9 cellular contexts compared by ENCODE assay signal in the genomic region with DNA sequence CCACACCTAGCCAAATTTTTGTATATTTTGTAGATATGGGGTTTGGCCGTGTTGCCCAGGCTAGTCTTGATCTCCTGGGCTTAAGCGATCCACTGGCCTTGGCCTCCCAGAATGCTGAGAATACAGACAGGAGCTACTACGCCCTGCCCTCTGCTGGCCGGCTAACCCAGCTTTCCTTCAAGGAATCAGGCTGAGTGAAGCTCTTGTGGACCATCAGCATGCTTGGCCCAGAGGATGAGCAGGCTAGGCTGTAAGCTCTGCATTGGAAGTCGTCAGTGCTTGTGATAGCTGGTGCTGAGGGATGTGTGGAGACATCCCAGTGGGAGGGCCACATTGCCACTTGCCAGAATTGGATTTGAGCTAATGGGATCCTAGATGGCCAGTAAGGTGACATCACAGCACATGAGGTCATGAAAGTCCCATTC.
DNase-seq lines count a peak whose midpoint lies in the region; ATAC-seq and TF ChIP-seq lines count a peak whose summit lies in the region.
"Had no signal": no experiment of that assay in that cellular context is flagged by ENCODE, and none has a peak within 500 bp of the region (broad histone marks: within the 10 kb centered on the region; RNA-seq: fewer than 3 reads in every experiment).

No MANE protein-coding gene starts in this region.

- peak; percentile 7 for ATAC-seq in left ventricle myocardium superior

- 53 to 74% methylated on average over 5 of the region's 5 CpGs for WGBS in testis, 2 donors

- peaks cover 92% of the 10 kb centered on the region for H3K36me3 Mint-ChIP-seq in activated CD4-positive, alpha-beta T cell treated with anti-CD3 and anti-CD28 coated beads, Interleukin-2, amount 10 ng/mL, durations not matched to agents 7 days and 5 days (ENCODE audit: low read depth)
- peaks cover 77% of the 10 kb centered on the region for H3K36me3 Mint-ChIP-seq in activated CD4-positive, alpha-beta T cell treated with anti-CD3 and anti-CD28 coated beads, Interleukin-2, amount 10 ng/mL, durations not matched to agents 24 days and 14 days (ENCODE audit: low read depth)

- peak overlapping the region; percentile 16 for H3K4me3 Mint-ChIP-seq in activated CD4-positive, alpha-beta T cell treated with anti-CD3 and anti-CD28 coated beads, Interleukin-2, amount 10 ng/mL, durations not matched to agents 7 days and 5 days
- H3K4me3 Mint-ChIP-seq in activated CD4-positive, alpha-beta T cell treated with anti-CD3 and anti-CD28 coated beads, Interleukin-2, amount 10 ng/mL, durations not matched to agents 24 days and 14 days, result no peak overlapping the region
- H3K4me3 Mint-ChIP-seq: B cell had no signal

- H3K27me3 ChIP-seq in WERI-Rb-1 (ENCODE audit: insufficient read depth, low read depth, severe bottlenecking) (no peaks in the 10 kb centered on the region), testis (no peaks in the 10 kb centered on the region)

- CTCF ChIA-PET in activated CD4-positive, alpha-beta T cell treated with anti-CD3 and anti-CD28 coated beads, Interleukin-2, amount 10 ng/mL, durations not matched to agents 7 days and 5 days (lab: Charles Lee), result interaction anchor here (0.8 to 7.3 kb wide), 6 partner anchors 10 to 150 kb away, joined by 3 to 122 read pairs (median 4); no protein-coding TSS in a partner anchor

- peak overlapping the region; percentile 93 for H3K27ac Mint-ChIP-seq in activated CD4-positive, alpha-beta T cell treated with anti-CD3 and anti-CD28 coated beads, Interleukin-2, amount 10 ng/mL, durations not matched to agents 7 days and 5 days
- no peak overlapping the region for H3K27ac Mint-ChIP-seq in activated CD4-positive, alpha-beta T cell treated with anti-CD3 and anti-CD28 coated beads, Interleukin-2, amount 10 ng/mL, durations not matched to agents 24 days and 14 days
- H3K27ac Mint-ChIP-seq: B cell had no signal

- H3K27ac ChIP-seq in WERI-Rb-1, result no peak overlapping the region
- H3K27ac ChIP-seq in testis, result no peak overlapping the region

- TF ChIP-seq CTCF in WERI-Rb-1 (IDR thresholded peaks at IDR 0.05; ENCODE audit: low read depth, low read length) (peak; percentile 62), testis (IDR thresholded peaks at IDR 0.05) (peak in 1 of 3 experiments; percentile 25)

- H3K4me1 ChIP-seq in testis, result peaks cover 19% of the 10 kb centered on the region

- DNase-seq in activated CD4-positive, alpha-beta T cell treated with anti-CD3 and anti-CD28 coated beads, Interleukin-2, amount 10 ng/mL, durations not matched to agents 7 days and 5 days, result no peak
- no peak for DNase-seq in activated CD4-positive, alpha-beta T cell treated with anti-CD3 and anti-CD28 coated beads, Interleukin-2, amount 10 ng/mL, durations not matched to agents 24 days and 14 days
- DNase-seq in WERI-Rb-1, result peak; percentile 47
- peak; percentile 41 for DNase-seq in left ventricle myocardium superior
- DNase-seq in testis, result peak; percentile 70
- no peak for DNase-seq in C1 segment of cervical spinal cord (lab: John Stamatoyannopoulos, UW)
- no peak for DNase-seq in stimulated activated CD4-positive, alpha-beta T cell treated with anti-CD3 and anti-CD28 coated beads, Interleukin-1b, Interleukin-23, amount 100 ng/mL, for 48 hours
- no peak for DNase-seq in NCI-H2107 (lab: John Stamatoyannopoulos, UW)

- H3K9me3 ChIP-seq in WERI-Rb-1 (ENCODE audit: severe bottlenecking) (no peaks in the 10 kb centered on the region), testis (no peaks in the 10 kb centered on the region)

- no peak for TF ChIP-seq POLR2A in testis (IDR thresholded peaks at IDR 0.05)

- no peaks in the 10 kb centered on the region for H3K9me3 Mint-ChIP-seq in activated CD4-positive, alpha-beta T cell treated with anti-CD3 and anti-CD28 coated beads, Interleukin-2, amount 10 ng/mL, durations not matched to agents 7 days and 5 days
- no peaks in the 10 kb centered on the region for H3K9me3 Mint-ChIP-seq in activated CD4-positive, alpha-beta T cell treated with anti-CD3 and anti-CD28 coated beads, Interleukin-2, amount 10 ng/mL, durations not matched to agents 24 days and 14 days

- POLR2A ChIA-PET in activated CD4-positive, alpha-beta T cell treated with anti-CD3 and anti-CD28 coated beads, Interleukin-2, amount 10 ng/mL, durations not matched to agents 7 days and 5 days (lab: Charles Lee), result no interaction called here

- H3K4me3 ChIP-seq in WERI-Rb-1 (ENCODE audit: low read depth, low read length) (no peak overlapping the region), testis (no peak overlapping the region)

- H3K36me3 ChIP-seq in WERI-Rb-1, result peaks cover 72% of the 10 kb centered on the region
- no peaks in the 10 kb centered on the region for H3K36me3 ChIP-seq in testis (ENCODE audit: low read depth, missing control alignments)

- H3K4me1 Mint-ChIP-seq in activated CD4-positive, alpha-beta T cell treated with anti-CD3 and anti-CD28 coated beads, Interleukin-2, amount 10 ng/mL, durations not matched to agents 7 days and 5 days, result peaks cover 90% of the 10 kb centered on the region
- H3K4me1 Mint-ChIP-seq in activated CD4-positive, alpha-beta T cell treated with anti-CD3 and anti-CD28 coated beads, Interleukin-2, amount 10 ng/mL, durations not matched to agents 24 days and 14 days, result peaks cover 76% of the 10 kb centered on the region

- no peaks in the 10 kb centered on the region for H3K27me3 Mint-ChIP-seq in activated CD4-positive, alpha-beta T cell treated with anti-CD3 and anti-CD28 coated beads, Interleukin-2, amount 10 ng/mL, durations not matched to agents 7 days and 5 days
- H3K27me3 Mint-ChIP-seq in activated CD4-positive, alpha-beta T cell treated with anti-CD3 and anti-CD28 coated beads, Interleukin-2, amount 10 ng/mL, durations not matched to agents 24 days and 14 days, result no peaks in the 10 kb centered on the region
- H3K27me3 Mint-ChIP-seq: B cell had no signal

- intact Hi-C loops in activated CD4-positive, alpha-beta T cell treated with anti-CD3 and anti-CD28 coated beads, Interleukin-2, amount 10 ng/mL, durations not matched to agents 24 days and 14 days (cut with micrococcal nuclease), result loop anchor here (5.0 kb wide), 2 partner anchors 129 to 151 kb away; no protein-coding TSS in a partner anchor
- intact Hi-C loops in left ventricle myocardium superior (cut with micrococcal nuclease), result no loop called here
- intact Hi-C loops in testis (cut with DNase I; ENCODE audit: low total_unique reads), result loop anchor here (5.0 kb wide), 1 partner anchor 71 kb away; a partner anchor contains a TSS

Comparison
In these comparisons a context has a peak if more than half of its experiments do, and no peak if none do; other contexts are left out.
1. DNase-seq: peak in WERI-Rb-1 (single experiment), left ventricle myocardium superior (single experiment) and testis (single experiment); none in activated CD4-positive, alpha-beta T cell treated with anti-CD3 and anti-CD28 coated beads, Interleukin-2, amount 10 ng/mL, durations not matched to agents 7 days and 5 days (single experiment), activated CD4-positive, alpha-beta T cell treated with anti-CD3 and anti-CD28 coated beads, Interleukin-2, amount 10 ng/mL, durations not matched to agents 24 days and 14 days (single experiment), C1 segment of cervical spinal cord (0 of 14), stimulated activated CD4-positive, alpha-beta T cell treated with anti-CD3 and anti-CD28 coated beads, Interleukin-1b, Interleukin-23, amount 100 ng/mL, for 48 hours (single experiment) and NCI-H2107 (single experiment).